Comparison of ENCODE assay signal across 1 cellular context in the genomic region with DNA sequence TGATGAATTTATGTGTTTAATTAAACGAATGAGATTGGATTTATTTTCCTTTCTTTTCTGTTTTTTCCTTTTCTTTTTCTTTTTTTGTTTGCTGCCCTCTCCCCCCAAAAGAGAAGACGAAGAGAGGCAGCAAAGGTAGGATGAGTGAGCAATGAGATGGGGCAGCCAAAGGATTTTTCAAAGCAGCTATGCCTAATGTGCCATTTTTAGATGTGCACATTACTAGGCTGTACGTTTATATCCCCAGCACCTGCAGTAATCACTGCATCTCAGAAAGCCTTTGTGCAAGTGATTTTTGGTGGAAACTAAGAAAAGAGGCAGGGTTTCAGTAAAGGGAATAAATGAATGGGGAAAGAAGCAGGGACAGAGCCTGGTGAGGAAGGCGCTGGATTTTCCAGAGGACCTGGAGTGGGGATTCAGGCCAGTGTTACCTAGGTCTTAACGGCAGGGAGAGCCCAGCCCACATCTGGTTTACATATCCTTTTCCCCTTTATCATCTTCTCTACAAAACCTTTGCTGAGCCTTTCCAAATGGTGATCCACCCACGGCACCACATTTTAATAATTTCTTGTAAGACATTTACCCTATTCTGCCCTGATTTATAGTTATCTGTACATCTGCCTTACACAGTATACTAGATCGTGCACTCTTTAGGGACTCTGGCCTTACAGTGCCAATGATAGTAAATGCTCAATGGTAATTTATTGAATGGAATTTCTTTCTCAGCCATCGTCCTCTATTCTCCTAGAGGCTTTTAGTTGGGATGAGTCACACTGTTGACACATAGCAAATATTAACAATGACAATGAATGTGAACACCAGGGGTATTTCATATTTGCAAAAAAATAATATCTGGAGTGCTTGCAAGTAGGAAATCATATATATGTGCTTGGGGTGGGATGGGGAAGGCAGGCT.
TF ChIP-seq lines count a peak whose summit lies in the region.

No MANE protein-coding gene starts in this region.

TF ChIP-seq in neural cell, 6 proteins besides CTCF, POLR2A, EP300 and RAD21 (continued from another document):
- TF ChIP-seq, protein P1, sequence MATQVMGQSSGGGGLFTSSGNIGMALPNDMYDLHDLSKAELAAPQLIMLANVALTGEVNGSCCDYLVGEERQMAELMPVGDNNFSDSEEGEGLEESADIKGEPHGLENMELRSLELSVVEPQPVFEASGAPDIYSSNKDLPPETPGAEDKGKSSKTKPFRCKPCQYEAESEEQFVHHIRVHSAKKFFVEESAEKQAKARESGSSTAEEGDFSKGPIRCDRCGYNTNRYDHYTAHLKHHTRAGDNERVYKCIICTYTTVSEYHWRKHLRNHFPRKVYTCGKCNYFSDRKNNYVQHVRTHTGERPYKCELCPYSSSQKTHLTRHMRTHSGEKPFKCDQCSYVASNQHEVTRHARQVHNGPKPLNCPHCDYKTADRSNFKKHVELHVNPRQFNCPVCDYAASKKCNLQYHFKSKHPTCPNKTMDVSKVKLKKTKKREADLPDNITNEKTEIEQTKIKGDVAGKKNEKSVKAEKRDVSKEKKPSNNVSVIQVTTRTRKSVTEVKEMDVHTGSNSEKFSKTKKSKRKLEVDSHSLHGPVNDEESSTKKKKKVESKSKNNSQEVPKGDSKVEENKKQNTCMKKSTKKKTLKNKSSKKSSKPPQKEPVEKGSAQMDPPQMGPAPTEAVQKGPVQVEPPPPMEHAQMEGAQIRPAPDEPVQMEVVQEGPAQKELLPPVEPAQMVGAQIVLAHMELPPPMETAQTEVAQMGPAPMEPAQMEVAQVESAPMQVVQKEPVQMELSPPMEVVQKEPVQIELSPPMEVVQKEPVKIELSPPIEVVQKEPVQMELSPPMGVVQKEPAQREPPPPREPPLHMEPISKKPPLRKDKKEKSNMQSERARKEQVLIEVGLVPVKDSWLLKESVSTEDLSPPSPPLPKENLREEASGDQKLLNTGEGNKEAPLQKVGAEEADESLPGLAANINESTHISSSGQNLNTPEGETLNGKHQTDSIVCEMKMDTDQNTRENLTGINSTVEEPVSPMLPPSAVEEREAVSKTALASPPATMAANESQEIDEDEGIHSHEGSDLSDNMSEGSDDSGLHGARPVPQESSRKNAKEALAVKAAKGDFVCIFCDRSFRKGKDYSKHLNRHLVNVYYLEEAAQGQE (IDR thresholded peaks at IDR 0.05; ENCODE audit: borderline replicate concordance), result no peak
- no peak for TF ChIP-seq MXI1 (conservative IDR thresholded peaks at IDR 0.05; ENCODE audit: poor library complexity, severe bottlenecking)
